Comparison of ENCODE assay signal across 8 cellular contexts in the genomic region with DNA sequence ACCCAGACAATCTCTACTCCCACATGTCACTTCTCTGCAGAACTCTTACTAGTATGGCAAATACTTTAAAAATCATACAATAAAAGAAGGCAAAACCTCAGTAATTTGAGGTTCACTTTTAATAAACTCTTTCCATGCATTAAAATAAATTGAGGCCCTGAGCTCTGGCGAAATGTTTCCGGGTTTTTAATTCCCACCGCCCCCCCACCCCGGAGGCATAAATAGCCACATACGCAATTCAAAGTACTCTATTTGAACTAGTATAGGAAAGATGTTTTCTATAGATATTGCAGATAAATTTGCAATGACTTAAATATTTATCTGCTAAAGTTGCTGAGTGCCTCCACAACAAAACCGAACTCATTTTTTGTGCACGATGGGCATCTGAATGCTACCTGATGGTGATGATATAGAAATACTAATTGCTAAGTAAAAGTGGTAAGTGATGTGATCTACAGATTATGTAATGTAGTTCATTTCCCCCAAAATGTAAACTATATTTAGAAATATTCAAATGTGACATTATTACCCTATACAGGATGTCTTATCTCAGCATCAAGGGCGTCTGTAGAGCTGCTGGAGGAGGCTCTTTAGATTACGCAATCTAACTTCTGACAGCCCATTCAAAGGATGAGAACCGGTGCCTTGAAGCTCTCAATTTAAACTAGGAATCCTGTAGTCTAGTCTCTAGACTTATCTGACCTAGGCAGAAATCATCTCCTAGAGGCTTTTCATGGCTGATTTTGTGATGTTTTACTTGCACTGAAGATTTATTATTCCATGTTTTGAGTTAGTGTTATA. TPM values are rescaled to one million over a fixed set of nuclear protein-coding genes. Genes with fewer than 3 reads are reported as not detected.
DNase-seq lines count a peak whose midpoint lies in the region; ATAC-seq, FAIRE-seq and TF ChIP-seq lines count a peak whose summit lies in the region.

No MANE protein-coding gene starts in this region.

- H3K4me1 Mint-ChIP-seq in natural killer cell = peaks cover 61 to 64% of the 10 kb centered on the region in 2 donors

- intact Hi-C loops in natural killer cell (cut with micrococcal nuclease) = loop anchor here (10.0 kb wide), 1 partner anchor 723 kb away; the partner anchor contains the start of genes ARID4B and GGPS1

- FAIRE-seq in RCC 7860 (lab: Jason Lieb, UNC) (no peak), urothelium cell line (lab: Jason Lieb, UNC) (no peak)

- ATAC-seq in natural killer cell (peak; percentile 28 to 55 (median 34)), GM18907 (IDR thresholded peaks at IDR 0.05; ENCODE audit: unreplicated experiment) (no peak)

- in situ Hi-C loops in GM13976 (cut with MboI; ENCODE audit: low sequenced_read_pairs, unreplicated experiment) = loop anchor here (25.0 kb wide), 2 partner anchors 236 to 361 kb away; no protein-coding TSS in a partner anchor

- no peaks in the 10 kb centered on the region for H3K9me3 Mint-ChIP-seq in natural killer cell

- H3K36me3 Mint-ChIP-seq in natural killer cell = peaks cover 7% of the 10 kb centered on the region

- H3K4me3 Mint-ChIP-seq in natural killer cell = peak overlapping the region; percentile 87

- H3K27ac ChIP-seq in 22Rv1 (peak overlapping the region; percentile 100), cingulate gyrus (ENCODE audit: low read depth, low read length) (peak overlapping the region; percentile 78)

- H3K27ac Mint-ChIP-seq in natural killer cell = peak overlapping the region; percentile 97 to 99

- TF ChIP-seq CTCF in 22Rv1 (IDR thresholded peaks at IDR 0.05) (no peak), GM13976 (IDR thresholded peaks at IDR 0.05; ENCODE audit: borderline replicate concordance, control extremely low read depth, extremely low read depth, insufficient read depth, missing control alignments) (no peak), natural killer cell (IDR thresholded peaks at IDR 0.05) (no peak)

- DNase-seq in GM13976 (ENCODE audit: low spot score) (peak; percentile 47), natural killer cell (no peak), RCC 7860 (ENCODE audit: low spot score) (no peak), urothelium cell line (ENCODE audit: low spot score) (no peak)

- no peaks in the 10 kb centered on the region for H3K27me3 Mint-ChIP-seq in natural killer cell (ENCODE audit: low read depth in 2 of 2)

TF ChIP-seq in PFSK-1, 5 proteins besides CTCF, POLR2A, EP300 and RAD21:
- TF ChIP-seq SIN3A (IDR thresholded peaks at IDR 0.05; ENCODE audit: borderline replicate concordance, insufficient read depth, low read length) (peak; percentile 92; the same call in 1 of the 2 replicates), TAF1 (IDR thresholded peaks at IDR 0.05; ENCODE audit: borderline replicate concordance, insufficient read depth, low read length) (peak; percentile 65; the same call in 1 of the 2 replicates), FOXP2 (optimal IDR thresholded peaks at IDR 0.05; ENCODE audit: borderline replicate concordance, extremely low read depth, extremely low read length, insufficient read depth) (no peak), POLR2AphosphoS5 (IDR thresholded peaks at IDR 0.05; ENCODE audit: low read depth, low read length) (peak; percentile 62; the same call in 1 of the 2 replicates)
- TF ChIP-seq, protein P1, sequence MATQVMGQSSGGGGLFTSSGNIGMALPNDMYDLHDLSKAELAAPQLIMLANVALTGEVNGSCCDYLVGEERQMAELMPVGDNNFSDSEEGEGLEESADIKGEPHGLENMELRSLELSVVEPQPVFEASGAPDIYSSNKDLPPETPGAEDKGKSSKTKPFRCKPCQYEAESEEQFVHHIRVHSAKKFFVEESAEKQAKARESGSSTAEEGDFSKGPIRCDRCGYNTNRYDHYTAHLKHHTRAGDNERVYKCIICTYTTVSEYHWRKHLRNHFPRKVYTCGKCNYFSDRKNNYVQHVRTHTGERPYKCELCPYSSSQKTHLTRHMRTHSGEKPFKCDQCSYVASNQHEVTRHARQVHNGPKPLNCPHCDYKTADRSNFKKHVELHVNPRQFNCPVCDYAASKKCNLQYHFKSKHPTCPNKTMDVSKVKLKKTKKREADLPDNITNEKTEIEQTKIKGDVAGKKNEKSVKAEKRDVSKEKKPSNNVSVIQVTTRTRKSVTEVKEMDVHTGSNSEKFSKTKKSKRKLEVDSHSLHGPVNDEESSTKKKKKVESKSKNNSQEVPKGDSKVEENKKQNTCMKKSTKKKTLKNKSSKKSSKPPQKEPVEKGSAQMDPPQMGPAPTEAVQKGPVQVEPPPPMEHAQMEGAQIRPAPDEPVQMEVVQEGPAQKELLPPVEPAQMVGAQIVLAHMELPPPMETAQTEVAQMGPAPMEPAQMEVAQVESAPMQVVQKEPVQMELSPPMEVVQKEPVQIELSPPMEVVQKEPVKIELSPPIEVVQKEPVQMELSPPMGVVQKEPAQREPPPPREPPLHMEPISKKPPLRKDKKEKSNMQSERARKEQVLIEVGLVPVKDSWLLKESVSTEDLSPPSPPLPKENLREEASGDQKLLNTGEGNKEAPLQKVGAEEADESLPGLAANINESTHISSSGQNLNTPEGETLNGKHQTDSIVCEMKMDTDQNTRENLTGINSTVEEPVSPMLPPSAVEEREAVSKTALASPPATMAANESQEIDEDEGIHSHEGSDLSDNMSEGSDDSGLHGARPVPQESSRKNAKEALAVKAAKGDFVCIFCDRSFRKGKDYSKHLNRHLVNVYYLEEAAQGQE (IDR thresholded peaks at IDR 0.05; ENCODE audit: insufficient read depth in 1 of 2, low read depth in 2 of 2, low read length in 2 of 2) = 0 out of 4 replicates have a peak, but pooled peaks of 1 of the 2 experiments have one; percentile 56
TF ChIP-seq in PFSK-1: peak in this region for 4.

RNA-seq across cellular contexts. Expression of gene IRF2BP2, which starts 8.6 kb away (rescaled TPM):
- 264 TPM for polyA plus RNA-seq in PFSK-1 (2012; ENCODE audit: insufficient read length, low read depth)
- 100 to 1,000 TPM; 186 to 315 (median 266) TPM for total RNA-seq in natural killer cell
